Comparison of ENCODE assay signal across 2 cellular contexts in genomic region chr11:80104196-80104595, GRCh38.
TF ChIP-seq lines count a peak whose summit lies in the region.

No MANE protein-coding gene starts in this region.

TF ChIP-seq in SK-N-SH, 30 proteins besides CTCF, POLR2A, EP300 and RAD21 (continued from another document):
- TF ChIP-seq MAX (IDR thresholded peaks at IDR 0.05; ENCODE audit: low read depth) (no peak), RCOR1 (IDR thresholded peaks at IDR 0.05; ENCODE audit: low read length) (no peak), FOXJ3 (CRISPR knock-in tag; IDR thresholded peaks at IDR 0.05) (no peak), EZH2phosphoT487 (IDR thresholded peaks at IDR 0.05; ENCODE audit: borderline replicate concordance, low read depth) (no peak), FOSL2 (IDR thresholded peaks at IDR 0.05; ENCODE audit: borderline replicate concordance, low read depth) (no peak)
- TF ChIP-seq, protein P1, sequence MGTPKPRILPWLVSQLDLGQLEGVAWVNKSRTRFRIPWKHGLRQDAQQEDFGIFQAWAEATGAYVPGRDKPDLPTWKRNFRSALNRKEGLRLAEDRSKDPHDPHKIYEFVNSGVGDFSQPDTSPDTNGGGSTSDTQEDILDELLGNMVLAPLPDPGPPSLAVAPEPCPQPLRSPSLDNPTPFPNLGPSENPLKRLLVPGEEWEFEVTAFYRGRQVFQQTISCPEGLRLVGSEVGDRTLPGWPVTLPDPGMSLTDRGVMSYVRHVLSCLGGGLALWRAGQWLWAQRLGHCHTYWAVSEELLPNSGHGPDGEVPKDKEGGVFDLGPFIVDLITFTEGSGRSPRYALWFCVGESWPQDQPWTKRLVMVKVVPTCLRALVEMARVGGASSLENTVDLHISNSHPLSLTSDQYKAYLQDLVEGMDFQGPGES (IDR thresholded peaks at IDR 0.05; ENCODE audit: low read depth, low read length): no peak

TF ChIP-seq in SK-N-SH treated with all-trans-retinoic acid at 6 μM for 48 hours, 23 proteins besides CTCF, POLR2A, EP300 and RAD21 (continued from another document):
- TF ChIP-seq, protein P2, sequence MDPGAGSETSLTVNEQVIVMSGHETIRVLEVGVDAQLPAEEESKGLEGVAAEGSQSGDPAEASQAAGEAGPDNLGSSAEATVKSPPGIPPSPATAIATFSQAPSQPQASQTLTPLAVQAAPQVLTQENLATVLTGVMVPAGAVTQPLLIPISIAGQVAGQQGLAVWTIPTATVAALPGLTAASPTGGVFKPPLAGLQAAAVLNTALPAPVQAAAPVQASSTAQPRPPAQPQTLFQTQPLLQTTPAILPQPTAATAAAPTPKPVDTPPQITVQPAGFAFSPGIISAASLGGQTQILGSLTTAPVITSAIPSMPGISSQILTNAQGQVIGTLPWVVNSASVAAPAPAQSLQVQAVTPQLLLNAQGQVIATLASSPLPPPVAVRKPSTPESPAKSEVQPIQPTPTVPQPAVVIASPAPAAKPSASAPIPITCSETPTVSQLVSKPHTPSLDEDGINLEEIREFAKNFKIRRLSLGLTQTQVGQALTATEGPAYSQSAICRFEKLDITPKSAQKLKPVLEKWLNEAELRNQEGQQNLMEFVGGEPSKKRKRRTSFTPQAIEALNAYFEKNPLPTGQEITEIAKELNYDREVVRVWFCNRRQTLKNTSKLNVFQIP (CRISPR knock-in tag; IDR thresholded peaks at IDR 0.05; ENCODE audit: borderline replicate concordance, low read depth): no peak
- TF ChIP-seq PPARA (CRISPR knock-in tag; IDR thresholded peaks at IDR 0.05; ENCODE audit: borderline replicate concordance) (no peak), BACH2 (CRISPR knock-in tag; IDR thresholded peaks at IDR 0.05; ENCODE audit: borderline replicate concordance) (no peak), TCF4 (CRISPR knock-in tag; IDR thresholded peaks at IDR 0.05; ENCODE audit: borderline replicate concordance) (no peak)
TF ChIP-seq in SK-N-SH treated with all-trans-retinoic acid at 6 μM for 48 hours: peak in this region for 0.
